ENCODE assay signal across 8 cellular contexts in the genomic region with DNA sequence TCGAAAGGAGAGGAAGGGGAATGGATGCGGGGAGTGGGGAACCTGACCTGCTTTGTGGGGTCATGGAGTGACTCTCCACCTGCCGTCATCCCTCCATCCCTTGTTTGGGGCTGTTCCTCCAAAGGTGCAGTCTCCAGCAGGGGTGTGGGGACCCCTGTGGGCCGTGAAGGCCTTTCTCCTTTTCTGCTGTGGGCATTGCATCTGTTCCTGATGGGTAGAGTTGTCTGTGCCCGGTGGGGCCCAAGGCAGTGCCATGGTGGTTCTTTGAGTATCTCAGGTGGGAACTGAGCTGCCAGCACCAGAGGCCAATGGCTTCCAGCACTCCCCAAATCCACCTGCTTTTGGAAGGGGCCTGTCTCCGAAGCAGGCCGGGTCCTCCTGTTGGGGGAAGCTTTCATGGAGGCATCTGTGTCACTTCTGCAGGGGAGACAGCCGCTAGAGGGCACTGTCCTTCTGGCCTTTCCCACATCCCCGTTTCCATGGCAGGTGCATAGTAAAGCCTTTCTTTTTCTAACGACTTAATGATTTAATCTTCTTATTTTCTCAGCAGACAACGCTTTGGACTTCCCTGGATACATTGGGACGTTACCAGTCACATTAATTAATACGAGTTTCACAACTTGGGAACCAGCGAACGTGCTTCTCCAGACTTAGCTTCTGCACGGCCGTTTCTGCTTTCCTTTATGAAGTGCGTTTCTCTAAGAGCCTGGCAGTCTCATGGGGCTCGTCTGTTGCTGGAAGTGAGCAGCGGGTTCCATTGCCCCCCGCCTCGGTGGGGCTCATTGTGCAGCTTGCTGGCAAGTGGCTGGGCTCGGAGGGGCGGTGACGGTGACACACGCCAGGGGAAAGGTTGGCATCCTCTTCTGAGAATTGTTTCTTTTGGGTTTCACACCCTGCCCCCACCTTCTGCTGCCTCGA. TPM values are rescaled to one million over a fixed set of nuclear protein-coding genes. Genes with fewer than 3 reads are reported as not detected.
DNase-seq lines count a peak whose midpoint lies in the region; ATAC-seq and TF ChIP-seq lines count a peak whose summit lies in the region.

No MANE protein-coding gene starts in this region.

- no peak for TF ChIP-seq POLR2A in lower leg skin (IDR thresholded peaks at IDR 0.05)

- no peak for ATAC-seq in GM19023 (IDR thresholded peaks at IDR 0.05; ENCODE audit: unreplicated experiment)

- H3K4me3 ChIP-seq in A673 (ENCODE audit: low read depth, low read length, poor library complexity, severe bottlenecking) (peak overlapping the region; percentile 20), dorsolateral prefrontal cortex (peak overlapping the region in 56 of 59 donors; percentile 4 to 63 (median 42)), lower leg skin (ENCODE audit: low read depth, poor library complexity, severe bottlenecking) (no peak overlapping the region)

- WGBS in lower leg skin, 2 donors: 36 to 41% methylated on average over 27 of the region's 27 CpGs

- H3K27ac ChIP-seq in A673 (ENCODE audit: low read depth, low read length, poor library complexity, severe bottlenecking) (no peak overlapping the region), dorsolateral prefrontal cortex (peak overlapping the region in 8 of 59 donors; percentile 11 to 46 (median 28))

- POLR2A ChIA-PET in A673 (lab: Charles Lee; ENCODE audit: low non-redundant PET): no interaction called here

- DNase-seq in A673 (ENCODE audit: low spot score) (peak; percentile 83), GM19240 (ENCODE audit: insufficient read length, low spot score) (peak; percentile 80), NCI-H524 (lab: John Stamatoyannopoulos, UW) (peak; percentile 88 to 90), dorsolateral prefrontal cortex (peak; percentile 72 to 91 (median 82)), lower leg skin (ENCODE audit: low spot score in 2 of 2) (peak; percentile 62 to 93)
- DNase-seq in activated CD4-positive, alpha-beta T cell treated with anti-CD3 and anti-CD28 coated beads, Interleukin-2, amount 50 U/mL, for 24 hours (ENCODE audit: low read depth in 1 of 2, low spot score in 1 of 2): peak; percentile 50 to 60
- DNase-seq in stimulated activated CD4-positive, alpha-beta T cell treated with anti-CD3 and anti-CD28 coated beads, TNF-alpha, amount 100 ng/mL, for 24 hours (ENCODE audit: low read depth in 3 of 3): peak; percentile 43 to 64 (median 63)

- BruUV-seq in A673 (replicated peaks; lab: Mats Ljungman, UMichigan): no TSS peak

- intact Hi-C loops in A673 (cut with micrococcal nuclease; ENCODE audit: unreplicated experiment) (loop anchor here (1.0 to 5.0 kb wide), 2 partner anchors 84 to 544 kb away; no protein-coding TSS in a partner anchor), dorsolateral prefrontal cortex (cut with DNase I) (loop anchor here (2.0 to 10.0 kb wide), 3 partner anchors 86 to 546 kb away; no protein-coding TSS in a partner anchor), lower leg skin (cut with DNase I; ENCODE audit: low total_unique reads) (no loop called here)

- H3K36me3 ChIP-seq in A673 (ENCODE audit: insufficient read depth, low read length, poor library complexity, severe bottlenecking): no peaks in the 10 kb centered on the region

- H3K27me3 ChIP-seq in A673 (replicated peaks; ENCODE audit: insufficient read depth, low read depth, low read length, poor library complexity) (no peaks in the 10 kb centered on the region), dorsolateral prefrontal cortex (no peaks in the 10 kb centered on the region)

- no peaks in the 10 kb centered on the region for H3K9me3 ChIP-seq in A673 (ENCODE audit: low read depth, low read length, poor library complexity, severe bottlenecking)

- H3K4me1 ChIP-seq in A673 (ENCODE audit: insufficient read depth, low read length, poor library complexity, severe bottlenecking): no peaks in the 10 kb centered on the region

- CTCF ChIA-PET in A673 (lab: Charles Lee): interaction anchor here (0.6 to 1.7 kb wide), 5 partner anchors 50 to 244 kb away, joined by 3 to 6 read pairs (median 4); partner anchors contain the start of gene PARVG

- TF ChIP-seq CTCF in A673 (conservative IDR thresholded peaks at IDR 0.05; ENCODE audit: low read depth, low read length): peak; percentile 95
- TF ChIP-seq CTCF in dorsolateral prefrontal cortex (IDR thresholded peaks at IDR 0.05 in 54 of 56, conservative IDR thresholded peaks at IDR 0.05 in 2 of 56; ENCODE audit: low read depth in 1 of 56, partially characterized antibody in 56 of 56): peak; percentile 57 to 96 (median 89)
- TF ChIP-seq CTCF in lower leg skin (IDR thresholded peaks at IDR 0.05): no peak

RNA-seq across cellular contexts. Expression of gene PARVB, which starts 57.1 kb away (rescaled TPM):
- total RNA-seq in A673 (2021) (18.3 and 18.4 TPM in 2 replicates), dorsolateral prefrontal cortex (10 to 100 TPM; 15.9 to 55.8 (median 38.9) TPM), lower leg skin (10 to 100 TPM; 10.5 to 25.1 (median 14.6) TPM)

Comparison
In these comparisons a context has a peak if more than half of its experiments do, and no peak if none do; other contexts are left out.
1. CTCF ChIP-seq: peak in A673 (single experiment) and dorsolateral prefrontal cortex (56 of 56); none in lower leg skin (0 of 3).
2. Peak in every context shown above with its lines, with median percentiles within 50 percentile points of each other: DNase-seq.